Comparison of ENCODE assay signal across 8 cellular contexts in the genomic region with DNA sequence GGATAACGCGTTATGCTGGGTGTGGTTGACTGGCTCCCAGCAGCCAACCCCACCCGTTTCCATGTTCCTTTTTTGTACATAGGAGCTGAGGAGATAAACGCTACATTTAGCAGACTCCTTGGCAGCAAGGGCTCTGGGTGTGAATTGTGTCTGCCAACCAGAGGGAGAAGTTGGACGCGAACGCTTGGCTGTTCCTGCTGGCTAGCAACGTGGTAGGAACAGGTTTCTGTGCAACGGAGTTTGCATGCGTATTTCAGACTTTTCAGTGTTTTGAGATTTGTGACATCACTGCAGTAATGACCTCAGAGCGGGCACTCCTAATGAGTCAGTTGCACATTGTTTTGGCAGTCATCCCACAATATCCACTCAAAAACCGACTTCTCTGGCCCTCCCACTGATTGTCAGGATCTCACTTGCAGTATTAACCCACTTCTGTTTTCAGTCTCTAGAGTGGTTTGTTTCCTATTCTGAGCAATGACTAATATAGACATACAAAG.
A peak's percentile ranks its signal among the peaks of the same experiment; 100 is the strongest.
DNase-seq lines count a peak whose midpoint lies in the region; ATAC-seq and TF ChIP-seq lines count a peak whose summit lies in the region.

No MANE protein-coding gene starts in this region.

- TF ChIP-seq CTCF in GM13976 (IDR thresholded peaks at IDR 0.05; ENCODE audit: borderline replicate concordance, control extremely low read depth, extremely low read depth, insufficient read depth, missing control alignments) (no peak), NB4 (IDR thresholded peaks at IDR 0.05; ENCODE audit: low read depth, low read length) (no peak)

- no peak overlapping the region for H3K4me3 ChIP-seq in NB4 (ENCODE audit: low read depth, low read length)

- peak; percentile 81 for ATAC-seq in GM21529 (IDR thresholded peaks at IDR 0.05; ENCODE audit: unreplicated experiment)

- peak; percentile 10 for DNase-seq in GM13976 (ENCODE audit: low spot score)
- DNase-seq in NB4 (ENCODE audit: low read depth), result peak; percentile 36
- DNase-seq in fibroblast of peridontal ligament (ENCODE audit: extremely low read depth), result peak; percentile 63
- no peak for DNase-seq in central memory CD4-positive, alpha-beta T cell
- DNase-seq in NCI-H526 (lab: John Stamatoyannopoulos, UW), result no peak
- DNase-seq in activated naive CD4-positive, alpha-beta T cell (lab: John Stamatoyannopoulos, UW), result no peak
- DNase-seq in putamen (ENCODE audit: low spot score), result no peak

- no peak for TF ChIP-seq POLR2A in NB4 (IDR thresholded peaks at IDR 0.05; ENCODE audit: extremely low read depth, insufficient read length)

- in situ Hi-C loops in GM13976 (cut with MboI; ENCODE audit: low sequenced_read_pairs, unreplicated experiment), result loop anchor here (10.0 kb wide), 1 partner anchor 538 kb away; no protein-coding TSS in a partner anchor

Comparison
In these comparisons a context has a peak if more than half of its experiments do, and no peak if none do; other contexts are left out.
1. DNase-seq: peak in GM13976 (single experiment), NB4 (single experiment) and fibroblast of peridontal ligament (single experiment); none in central memory CD4-positive, alpha-beta T cell (single experiment), NCI-H526 (0 of 2), activated naive CD4-positive, alpha-beta T cell (0 of 4) and putamen (single experiment).